19 cellular contexts compared by ENCODE assay signal in the genomic region with DNA sequence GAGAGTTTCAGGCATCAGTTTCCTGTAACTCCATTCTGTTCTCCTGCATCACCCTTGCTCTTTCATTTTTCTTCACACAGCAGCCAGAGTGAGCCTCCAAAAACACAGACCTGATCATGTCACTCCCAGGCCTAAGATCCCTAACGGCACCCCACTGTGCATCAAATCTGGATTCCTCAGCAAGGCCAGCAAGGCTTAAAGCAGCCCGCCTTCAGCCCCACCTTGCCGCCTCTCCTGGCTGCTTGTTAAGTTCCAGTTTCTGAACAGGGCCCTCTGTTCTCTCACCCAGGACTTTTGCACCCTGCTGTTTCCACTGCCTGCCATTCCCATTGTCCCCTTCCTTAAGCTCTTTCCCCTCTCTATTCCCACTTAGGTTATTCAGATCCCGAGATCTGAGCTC. TPM values are rescaled to one million over a fixed set of nuclear protein-coding genes. Genes with fewer than 3 reads are reported as not detected.
DNase-seq lines count a peak whose midpoint lies in the region; ATAC-seq, FAIRE-seq and TF ChIP-seq lines count a peak whose summit lies in the region.
"Had no signal": no experiment of that assay in that cellular context is flagged by ENCODE, and none has a peak within 500 bp of the region (broad histone marks: within the 10 kb centered on the region; RNA-seq: fewer than 3 reads in every experiment).

No MANE protein-coding gene starts in this region.

- H3K9me2 ChIP-seq in Karpas-422 (replicated peaks; ENCODE audit: insufficient read depth, low read length) = no peaks in the 10 kb centered on the region

- ATAC-seq in GM21619 (IDR thresholded peaks at IDR 0.05; ENCODE audit: unreplicated experiment) = no peak
- ATAC-seq: right cardiac atrium had no signal

- no peak for FAIRE-seq in RCC 7860 (lab: Jason Lieb, UNC)
- FAIRE-seq: GM18507, urothelium cell line had no signal

- no peaks in the 10 kb centered on the region for H3K27me3 ChIP-seq in Karpas-422 (ENCODE audit: low read length)
- H3K27me3 ChIP-seq in esophagus (ENCODE audit: control insufficient read depth in 1 of 2, insufficient read depth in 2 of 2, low read length in 2 of 2) = no peaks in the 10 kb centered on the region
- H3K27me3 ChIP-seq in suprapubic skin = no peaks in the 10 kb centered on the region
- H3K27me3 ChIP-seq: adrenal gland, dorsolateral prefrontal cortex had no signal

- no peak overlapping the region for H3K9ac ChIP-seq in Karpas-422 (ENCODE audit: low read length)

- H4K20me1 ChIP-seq in Karpas-422 (ENCODE audit: insufficient read depth, low read depth, low read length) = no peaks in the 10 kb centered on the region

- TF ChIP-seq EP300 in suprapubic skin (IDR thresholded peaks at IDR 0.05) = no peak

- TF ChIP-seq POLR2A in suprapubic skin (IDR thresholded peaks at IDR 0.05) = no peak

- DNase-seq in Karpas-422 (peak; percentile 1), suprapubic skin (ENCODE audit: low spot score in 2 of 2) (no peak), RCC 7860 (ENCODE audit: low spot score) (no peak), Ammon's horn (ENCODE audit: low spot score) (no peak)
- DNase-seq: activated CD4-positive, alpha-beta T cell treated with anti-CD3 and anti-CD28 coated beads, Interleukin-2, amount 10 ng/mL, durations not matched to agents 24 days and 14 days; activated CD8-positive, alpha-beta memory T cell treated with anti-CD3 and anti-CD28 coated beads, Interleukin-2, amount 50 U/mL, for 4 hours; activated effector memory CD4-positive, alpha-beta T cell treated with anti-CD3 and anti-CD28 coated beads, Interleukin-2, amount 50 U/mL, for 16 hours; adrenal gland; dorsolateral prefrontal cortex; Kasumi-1; NCI-H1092 treated with DMSO at 0.1 percent for 48 hours; nucleus accumbens; right cardiac atrium had no signal

- H3K79me2 ChIP-seq in Karpas-422 (ENCODE audit: low read length) = no peaks in the 10 kb centered on the region

- no peak for TF ChIP-seq CTCF in suprapubic skin (IDR thresholded peaks at IDR 0.05)

- H3K4me3 ChIP-seq in Karpas-422 (ENCODE audit: low read length) (no peak overlapping the region), esophagus (ENCODE audit: low read depth in 1 of 2, low read length in 2 of 2) (no peak overlapping the region), suprapubic skin (no peak overlapping the region)
- H3K4me3 ChIP-seq: adrenal gland, dorsolateral prefrontal cortex, esophagus muscularis mucosa had no signal

- WGBS in esophagus, 2 donors = 54 to 59% methylated on average over 4 of the region's 4 CpGs
- WGBS in suprapubic skin = 82% methylated on average over 4 of the region's 4 CpGs

- H3K9me3 ChIP-seq in Karpas-422 (ENCODE audit: low read length) (no peaks in the 10 kb centered on the region), esophagus (ENCODE audit: control insufficient read depth in 2 of 2, insufficient read depth in 1 of 2, low read depth in 1 of 2, low read length in 1 of 2) (no peaks in the 10 kb centered on the region), suprapubic skin (no peaks in the 10 kb centered on the region)
- H3K9me3 ChIP-seq: adrenal gland, esophagus muscularis mucosa had no signal

- H3K4me2 ChIP-seq in Karpas-422 (ENCODE audit: low read depth, low read length, poor library complexity, severe bottlenecking) = no peak overlapping the region

- no peak overlapping the region for H3K27ac ChIP-seq in Karpas-422 (ENCODE audit: low read length)
- peak overlapping the region; percentile 81 to 86 for H3K27ac ChIP-seq in esophagus (ENCODE audit: low read depth in 2 of 2, low read length in 1 of 2)
- peak overlapping the region; percentile 74 for H3K27ac ChIP-seq in suprapubic skin
- H3K27ac ChIP-seq: adrenal gland, dorsolateral prefrontal cortex, esophagus muscularis mucosa had no signal

- H2AFZ ChIP-seq in Karpas-422 (ENCODE audit: low read length) = no peak overlapping the region

- H3K4me1 ChIP-seq in Karpas-422 (ENCODE audit: low read length) (no peaks in the 10 kb centered on the region), esophagus (ENCODE audit: control insufficient read depth in 2 of 2, insufficient read depth in 2 of 2, low read length in 1 of 2) (peaks cover 0 to 17% of the 10 kb centered on the region in 2 donors), suprapubic skin (peaks cover 12% of the 10 kb centered on the region)
- H3K4me1 ChIP-seq: adrenal gland had no signal

- H3K36me3 ChIP-seq in Karpas-422 (ENCODE audit: insufficient read depth, low read length) (no peaks in the 10 kb centered on the region), esophagus (ENCODE audit: control insufficient read depth in 2 of 2, insufficient read depth in 2 of 2, low read length in 1 of 2) (no peaks in the 10 kb centered on the region), suprapubic skin (no peaks in the 10 kb centered on the region)
- H3K36me3 ChIP-seq: adrenal gland, esophagus muscularis mucosa had no signal

RNA-seq across cellular contexts. Expression of a gene that starts 29.3 kb away (rescaled TPM):
- not detected in 2 replicates for total RNA-seq in Karpas-422 (2014; rRNA removed; shearing (Covaris generic); ENCODE audit: low replicate concordance)
- polyA plus RNA-seq in esophagus = 10 to 100 TPM; 72.9 to 85.8 TPM
- 10 to 100 TPM; 40.6 to 95.8 (median 77.6) TPM for total RNA-seq in suprapubic skin
- total RNA-seq: activated CD4-positive, alpha-beta T cell treated with anti-CD3 and anti-CD28 coated beads, Interleukin-2, amount 10 ng/mL, durations not matched to agents 24 days and 14 days had no signal

RNA-seq across cellular contexts. Expression of a gene that starts 33.0 kb away (rescaled TPM):
- not detected in 2 replicates for total RNA-seq in Karpas-422 (2014; rRNA removed; shearing (Covaris generic); ENCODE audit: low replicate concordance)
- polyA plus RNA-seq in esophagus = under 1 TPM; 0.02 to 0.06 TPM
- total RNA-seq in suprapubic skin = not detected
- total RNA-seq: activated CD4-positive, alpha-beta T cell treated with anti-CD3 and anti-CD28 coated beads, Interleukin-2, amount 10 ng/mL, durations not matched to agents 24 days and 14 days; adrenal gland; cardiac septum; esophagus muscularis mucosa; right cardiac atrium had no signal
- polyA plus RNA-seq: adrenal gland, right cardiac atrium had no signal

RNA-seq across cellular contexts. Expression of a gene that starts 47.8 kb away (rescaled TPM):
- total RNA-seq in Karpas-422 (2014; rRNA removed; shearing (Covaris generic); ENCODE audit: low replicate concordance) = not detected in 2 replicates
- polyA plus RNA-seq in esophagus = 10 to 100 TPM; 13.9 to 39.4 TPM
- total RNA-seq in suprapubic skin = 10 to 100 TPM; 20.4 to 63.6 (median 42.8) TPM

RNA-seq across cellular contexts. Expression of a gene that starts 49.9 kb away (rescaled TPM):
- 0.07 TPM in 1 of 2 replicates, not detected in the other for total RNA-seq in Karpas-422 (2014; rRNA removed; shearing (Covaris generic); ENCODE audit: low replicate concordance)
- polyA plus RNA-seq in esophagus = 1 to 10 TPM; 4.7 to 8.3 TPM
- total RNA-seq in suprapubic skin = 10 to 100 TPM; 11.8 to 33.1 (median 17.1) TPM

RNA-seq across cellular contexts. Expression of a gene that starts 57.0 kb away (rescaled TPM):
- not detected in 2 replicates for total RNA-seq in Karpas-422 (2014; rRNA removed; shearing (Covaris generic); ENCODE audit: low replicate concordance)
- polyA plus RNA-seq in esophagus = 1 to 10 TPM in 1 of 2 donors, under 1 TPM in 1; 0.24 to 1.2 TPM
- 1 to 10 TPM in 3 of 4 donors, under 1 TPM in 1; 0.49 to 6.4 (median 2.3) TPM for total RNA-seq in suprapubic skin
- total RNA-seq: activated CD4-positive, alpha-beta T cell treated with anti-CD3 and anti-CD28 coated beads, Interleukin-2, amount 10 ng/mL, durations not matched to agents 24 days and 14 days had no signal

Comparison
In these comparisons a context has a peak if more than half of its experiments do, and no peak if none do; other contexts are left out.
1. RNA of a gene that starts 29.3 kb away (total RNA-seq): 40.6 to 95.8 TPM in suprapubic skin; not detected in Karpas-422; every median in the first group is over 10 times any median in the second.
2. RNA of a gene that starts 47.8 kb away (total RNA-seq): 20.4 to 63.6 TPM in suprapubic skin; not detected in Karpas-422; every median in the first group is over 10 times any median in the second.